In genomic region chrX:9957743-9958142, GRCh38 we compare ENCODE assay signal across 21 cellular contexts. TPM values are rescaled to one million over a fixed set of nuclear protein-coding genes. Genes with fewer than 3 reads are reported as not detected.
"Had no signal": no experiment of that assay in that cellular context is flagged by ENCODE, and none has a peak within 500 bp of the region (broad histone marks: within the 10 kb centered on the region; RNA-seq: fewer than 3 reads in every experiment).

No MANE protein-coding gene starts in this region.

- H3K9me3 ChIP-seq: body of pancreas had no signal

- DNase-seq: activated CD4-positive, alpha-beta T cell treated with anti-CD3 and anti-CD28 coated beads, Interleukin-2, amount 10 ng/mL, durations not matched to agents 24 days and 14 days; activated CD4-positive, CD25-positive, alpha-beta regulatory T cell; activated CD8-positive, alpha-beta memory T cell treated with anti-CD3 and anti-CD28 coated beads, Interleukin-2, amount 50 U/mL, for 4 hours; activated CD8-positive, alpha-beta T cell treated with anti-CD3 and anti-CD28 coated beads, Interleukin-2, amount 10 ng/mL, durations not matched to agents 7 days and 5 days; activated gamma-delta T cell; activated T-cell treated with anti-CD3 and anti-CD28 coated beads, Interleukin-2, amount 50 U/mL, for 72 hours; amniotic stem cell; body of pancreas; caudate nucleus; foreskin melanocyte; kidney glomerular epithelial cell; nucleus accumbens; posterior cingulate gyrus; stimulated activated CD4-positive, alpha-beta T cell treated with anti-CD3 and anti-CD28 coated beads, Interleukin-4, amount 100 ng/mL, for 24 hours; stimulated activated naive CD8-positive, alpha-beta T cell treated with anti-CD3 and anti-CD28 coated beads, Interleukin-15, Interleukin-2, amounts not matched to agents 100 U/mL and 50 U/mL, for 24 hours; trophoblast cell had no signal

- H3K36me3 Mint-ChIP-seq: activated naive CD8-positive, alpha-beta T cell; natural killer cell treated with Interleukin-12 subunit alpha and Interleukin-12 subunit beta and Interleukin-15 and Interleukin-18, amount 100 ng/mL, for 72 hours had no signal

- H3K9me3 Mint-ChIP-seq: activated CD4-positive, alpha-beta T cell treated with anti-CD3 and anti-CD28 coated beads, Interleukin-2, amount 10 ng/mL, durations not matched to agents 24 days and 14 days; activated T-cell treated with anti-CD3 and anti-CD28 coated beads, Interleukin-2, amount 50 U/mL, for 72 hours; natural killer cell treated with Interleukin-12 subunit alpha and Interleukin-12 subunit beta and Interleukin-15 and Interleukin-18, amount 100 ng/mL, for 72 hours had no signal

- H3K27ac Mint-ChIP-seq: activated CD4-positive, alpha-beta T cell treated with anti-CD3 and anti-CD28 coated beads, Interleukin-2, amount 10 ng/mL, durations not matched to agents 24 days and 14 days; activated CD8-positive, alpha-beta T cell treated with anti-CD3 and anti-CD28 coated beads, Interleukin-2, amount 10 ng/mL, durations not matched to agents 7 days and 5 days; activated naive CD8-positive, alpha-beta T cell; activated T-cell treated with anti-CD3 and anti-CD28 coated beads, Interleukin-2, amount 50 U/mL, for 72 hours; natural killer cell treated with Interleukin-12 subunit alpha and Interleukin-12 subunit beta and Interleukin-15 and Interleukin-18, amount 100 ng/mL, for 72 hours had no signal

- H3K4me1 ChIP-seq: body of pancreas had no signal

- H3K27ac ChIP-seq: body of pancreas, skin epidermis had no signal

- H3K27me3 ChIP-seq: body of pancreas had no signal

- H3K4me3 Mint-ChIP-seq: activated CD4-positive, alpha-beta T cell treated with anti-CD3 and anti-CD28 coated beads, Interleukin-2, amount 10 ng/mL, durations not matched to agents 24 days and 14 days; activated CD8-positive, alpha-beta T cell treated with anti-CD3 and anti-CD28 coated beads, Interleukin-2, amount 10 ng/mL, durations not matched to agents 7 days and 5 days; activated naive CD8-positive, alpha-beta T cell; activated T-cell treated with anti-CD3 and anti-CD28 coated beads, Interleukin-2, amount 50 U/mL, for 72 hours; natural killer cell treated with Interleukin-12 subunit alpha and Interleukin-12 subunit beta and Interleukin-15 and Interleukin-18, amount 100 ng/mL, for 72 hours had no signal

- H3K4me1 Mint-ChIP-seq: activated CD4-positive, alpha-beta T cell treated with anti-CD3 and anti-CD28 coated beads, Interleukin-2, amount 10 ng/mL, durations not matched to agents 24 days and 14 days had no signal

- H3K4me3 ChIP-seq: body of pancreas, skin epidermis had no signal

RNA-seq across cellular contexts. Expression of gene CLDN34, which starts 9.4 kb away (rescaled TPM):
- total RNA-seq: activated CD4-positive, alpha-beta T cell treated with anti-CD3 and anti-CD28 coated beads, Interleukin-2, amount 10 ng/mL, durations not matched to agents 24 days and 14 days; activated CD8-positive, alpha-beta T cell treated with anti-CD3 and anti-CD28 coated beads, Interleukin-2, amount 10 ng/mL, durations not matched to agents 7 days and 5 days; activated T-cell treated with anti-CD3 and anti-CD28 coated beads, Interleukin-2, amount 50 U/mL, for 72 hours; mesenteric fat pad; natural killer cell treated with Interleukin-12 subunit alpha and Interleukin-12 subunit beta and Interleukin-15 and Interleukin-18, amount 100 ng/mL, for 72 hours had no signal
- polyA plus RNA-seq: liver had no signal
